Comparison of ENCODE assay signal across 1 cellular context in genomic region chr13:106535552-106536243, GRCh38.
TF ChIP-seq lines count a peak whose summit lies in the region.

A gene with protein sequence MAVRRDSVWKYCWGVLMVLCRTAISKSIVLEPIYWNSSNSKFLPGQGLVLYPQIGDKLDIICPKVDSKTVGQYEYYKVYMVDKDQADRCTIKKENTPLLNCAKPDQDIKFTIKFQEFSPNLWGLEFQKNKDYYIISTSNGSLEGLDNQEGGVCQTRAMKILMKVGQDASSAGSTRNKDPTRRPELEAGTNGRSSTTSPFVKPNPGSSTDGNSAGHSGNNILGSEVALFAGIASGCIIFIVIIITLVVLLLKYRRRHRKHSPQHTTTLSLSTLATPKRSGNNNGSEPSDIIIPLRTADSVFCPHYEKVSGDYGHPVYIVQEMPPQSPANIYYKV (minus strand): TSS chr13:106535662. CDS start chr13:106534964, 698 bp downstream.

TF ChIP-seq in SK-N-SH, 30 proteins besides CTCF, POLR2A, EP300 and RAD21 (continued from another document):
- TF ChIP-seq, protein P1, sequence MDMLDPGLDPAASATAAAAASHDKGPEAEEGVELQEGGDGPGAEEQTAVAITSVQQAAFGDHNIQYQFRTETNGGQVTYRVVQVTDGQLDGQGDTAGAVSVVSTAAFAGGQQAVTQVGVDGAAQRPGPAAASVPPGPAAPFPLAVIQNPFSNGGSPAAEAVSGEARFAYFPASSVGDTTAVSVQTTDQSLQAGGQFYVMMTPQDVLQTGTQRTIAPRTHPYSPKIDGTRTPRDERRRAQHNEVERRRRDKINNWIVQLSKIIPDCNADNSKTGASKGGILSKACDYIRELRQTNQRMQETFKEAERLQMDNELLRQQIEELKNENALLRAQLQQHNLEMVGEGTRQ (IDR thresholded peaks at IDR 0.05; ENCODE audit: borderline replicate concordance, low read depth, low read length): no peak
- peak; percentile 72 for TF ChIP-seq CHD2 (IDR thresholded peaks at IDR 0.05; ENCODE audit: low read length, partially characterized antibody)
- peak; percentile 35; the same call in 1 of the 2 replicates for TF ChIP-seq SIN3A (IDR thresholded peaks at IDR 0.05; ENCODE audit: borderline replicate concordance, low read depth, low read length)
- TF ChIP-seq EZH2phosphoT487 (IDR thresholded peaks at IDR 0.05; ENCODE audit: borderline replicate concordance, low read depth): no peak
- no peak for TF ChIP-seq RXRA (IDR thresholded peaks at IDR 0.05; ENCODE audit: borderline replicate concordance, low read depth)
- TF ChIP-seq FOXJ3 (CRISPR knock-in tag; IDR thresholded peaks at IDR 0.05): no peak
- no peak for TF ChIP-seq ELF1 (IDR thresholded peaks at IDR 0.05)
- no peak for TF ChIP-seq TEAD4 (IDR thresholded peaks at IDR 0.05; ENCODE audit: borderline replicate concordance, insufficient read depth)
- no peak; the same call in 1 of the 2 replicates for TF ChIP-seq REST (IDR thresholded peaks at IDR 0.05; ENCODE audit: low read depth, low read length)
- TF ChIP-seq, protein P2, sequence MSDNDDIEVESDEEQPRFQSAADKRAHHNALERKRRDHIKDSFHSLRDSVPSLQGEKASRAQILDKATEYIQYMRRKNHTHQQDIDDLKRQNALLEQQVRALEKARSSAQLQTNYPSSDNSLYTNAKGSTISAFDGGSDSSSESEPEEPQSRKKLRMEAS (IDR thresholded peaks at IDR 0.05; ENCODE audit: low read depth): peak; percentile 53; the same call in 1 of the 2 replicates
- no peak for TF ChIP-seq FOSL2 (IDR thresholded peaks at IDR 0.05; ENCODE audit: borderline replicate concordance, low read depth)
- no peak for TF ChIP-seq RFX5 (IDR thresholded peaks at IDR 0.05; ENCODE audit: low read length)
- TF ChIP-seq TAF1 (IDR thresholded peaks at IDR 0.05; ENCODE audit: borderline replicate concordance, low read depth, low read length): peak; percentile 76; the same call in 1 of the 2 replicates
- peak; percentile 76 for TF ChIP-seq POLR2AphosphoS5 (IDR thresholded peaks at IDR 0.05; ENCODE audit: low read depth, low read length)
- TF ChIP-seq GABPA (IDR thresholded peaks at IDR 0.05; ENCODE audit: low read depth): no peak
- TF ChIP-seq, protein P3, sequence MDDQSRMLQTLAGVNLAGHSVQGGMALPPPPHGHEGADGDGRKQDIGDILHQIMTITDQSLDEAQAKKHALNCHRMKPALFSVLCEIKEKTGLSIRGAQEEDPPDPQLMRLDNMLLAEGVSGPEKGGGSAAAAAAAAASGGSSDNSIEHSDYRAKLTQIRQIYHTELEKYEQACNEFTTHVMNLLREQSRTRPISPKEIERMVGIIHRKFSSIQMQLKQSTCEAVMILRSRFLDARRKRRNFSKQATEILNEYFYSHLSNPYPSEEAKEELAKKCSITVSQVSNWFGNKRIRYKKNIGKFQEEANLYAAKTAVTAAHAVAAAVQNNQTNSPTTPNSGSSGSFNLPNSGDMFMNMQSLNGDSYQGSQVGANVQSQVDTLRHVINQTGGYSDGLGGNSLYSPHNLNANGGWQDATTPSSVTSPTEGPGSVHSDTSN (IDR thresholded peaks at IDR 0.05): peak; percentile 98
- no peak for TF ChIP-seq RCOR1 (IDR thresholded peaks at IDR 0.05; ENCODE audit: low read length)
- peak; percentile 44 for TF ChIP-seq NRF1 (IDR thresholded peaks at IDR 0.05; ENCODE audit: low read depth, low read length)
- TF ChIP-seq SMC3 (IDR thresholded peaks at IDR 0.05; ENCODE audit: low read depth, low read length): no peak
- peak; percentile 72 for TF ChIP-seq MXI1 (IDR thresholded peaks at IDR 0.05; ENCODE audit: low read depth, low read length)
- TF ChIP-seq JUND (IDR thresholded peaks at IDR 0.05): no peak
- TF ChIP-seq FOXM1 (IDR thresholded peaks at IDR 0.05; ENCODE audit: low read depth): no peak
- TF ChIP-seq TCF12 (IDR thresholded peaks at IDR 0.05): no peak
- no peak for TF ChIP-seq NFIC (IDR thresholded peaks at IDR 0.05; ENCODE audit: borderline replicate concordance)
- TF ChIP-seq, protein P4, sequence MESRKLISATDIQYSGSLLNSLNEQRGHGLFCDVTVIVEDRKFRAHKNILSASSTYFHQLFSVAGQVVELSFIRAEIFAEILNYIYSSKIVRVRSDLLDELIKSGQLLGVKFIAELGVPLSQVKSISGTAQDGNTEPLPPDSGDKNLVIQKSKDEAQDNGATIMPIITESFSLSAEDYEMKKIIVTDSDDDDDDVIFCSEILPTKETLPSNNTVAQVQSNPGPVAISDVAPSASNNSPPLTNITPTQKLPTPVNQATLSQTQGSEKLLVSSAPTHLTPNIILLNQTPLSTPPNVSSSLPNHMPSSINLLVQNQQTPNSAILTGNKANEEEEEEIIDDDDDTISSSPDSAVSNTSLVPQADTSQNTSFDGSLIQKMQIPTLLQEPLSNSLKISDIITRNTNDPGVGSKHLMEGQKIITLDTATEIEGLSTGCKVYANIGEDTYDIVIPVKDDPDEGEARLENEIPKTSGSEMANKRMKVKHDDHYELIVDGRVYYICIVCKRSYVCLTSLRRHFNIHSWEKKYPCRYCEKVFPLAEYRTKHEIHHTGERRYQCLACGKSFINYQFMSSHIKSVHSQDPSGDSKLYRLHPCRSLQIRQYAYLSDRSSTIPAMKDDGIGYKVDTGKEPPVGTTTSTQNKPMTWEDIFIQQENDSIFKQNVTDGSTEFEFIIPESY (IDR thresholded peaks at IDR 0.05; ENCODE audit: borderline replicate concordance, low read depth): no peak
- TF ChIP-seq GATA2 (CRISPR knock-in tag; IDR thresholded peaks at IDR 0.05): no peak
- no peak for TF ChIP-seq MEF2A (IDR thresholded peaks at IDR 0.05; ENCODE audit: borderline replicate concordance, low read depth)
